Comparison of ENCODE assay signal across 29 cellular contexts in the genomic region with DNA sequence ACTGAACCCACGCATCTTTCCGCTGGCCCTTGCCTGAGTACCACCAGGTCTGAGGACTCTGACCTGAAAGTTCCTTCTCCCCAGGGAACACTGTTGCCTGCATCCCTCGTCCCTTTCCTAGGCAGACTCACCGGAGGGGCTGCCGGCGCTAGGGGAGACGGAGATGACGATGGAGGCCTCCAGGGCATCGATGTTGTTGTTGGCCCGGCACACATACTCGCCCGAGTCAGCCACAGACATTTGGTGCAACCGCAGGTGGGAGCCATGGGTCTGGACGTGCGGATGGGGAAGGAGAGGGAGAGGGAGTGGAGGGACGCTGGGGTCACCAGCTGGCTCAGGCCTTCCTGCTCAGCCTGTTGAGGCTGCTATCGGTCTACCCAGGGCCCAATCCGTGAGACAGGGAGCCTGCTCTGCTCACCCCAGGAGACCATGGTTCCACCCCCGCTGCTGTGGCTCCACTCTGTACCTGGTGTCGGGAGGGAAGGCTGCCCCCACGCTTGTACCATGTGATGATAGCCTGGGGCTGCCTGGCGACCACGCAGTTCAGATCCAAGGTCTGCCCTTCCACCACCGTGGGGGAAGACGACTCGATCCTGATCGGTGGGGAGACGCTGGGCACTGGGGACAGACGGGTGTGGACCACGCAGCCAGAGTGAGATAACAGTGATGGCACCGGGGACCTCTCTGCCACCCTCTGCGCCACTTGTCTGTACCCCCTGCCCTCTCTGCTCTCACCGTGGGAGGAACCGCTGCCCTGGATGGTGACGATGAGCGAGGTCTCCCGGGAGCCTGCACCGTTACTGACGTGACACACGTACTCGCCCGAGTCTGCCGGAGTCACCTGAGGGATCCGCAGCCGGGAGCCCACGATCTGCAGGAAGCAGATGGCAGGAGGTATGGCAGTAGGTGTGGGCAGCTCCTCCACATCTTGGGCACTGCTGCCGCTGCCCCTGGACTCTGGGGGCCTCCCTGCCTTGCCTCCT. TPM values are rescaled to one million over a fixed set of nuclear protein-coding genes. Genes with fewer than 3 reads are reported as not detected.
DNase-seq lines count a peak whose midpoint lies in the region; ATAC-seq, FAIRE-seq and TF ChIP-seq lines count a peak whose summit lies in the region.
"Had no signal": no experiment of that assay in that cellular context is flagged by ENCODE, and none has a peak within 500 bp of the region (broad histone marks: within the 10 kb centered on the region; RNA-seq: fewer than 3 reads in every experiment).

No MANE protein-coding gene starts in this region.

- no peak for TF ChIP-seq RAD21 in H1 (IDR thresholded peaks at IDR 0.05 in 1 of 2, conservative IDR thresholded peaks at IDR 0.05 in 1 of 2; ENCODE audit: low read depth in 2 of 2, low read length in 2 of 2)

- dilution Hi-C loops in mammary epithelial cell (cut with HindIII; ENCODE audit: low sequenced_read_pairs) = loop anchor here (10.0 kb wide), 1 partner anchor 133 kb away; no protein-coding TSS in a partner anchor

- WGBS in mammary epithelial cell (ENCODE audit: low coverage, missing lambda C conversion rate) = 90% methylated on average over 29 of the region's 47 CpGs
- WGBS in H1 (ENCODE audit: extremely low coverage in 1 of 2, insufficient coverage in 1 of 2, insufficient read length in 1 of 2, insufficient replicate concordance in 2 of 2, low coverage in 1 of 2, low lambda C conversion rate in 2 of 2, missing lambda C conversion rate in 1 of 2), 2 experiments = 93% methylated on average over 47 of the region's 47 CpGs; no CpG with 5 or more reads in 1 of the 2 experiments
- whole genome bisulfite sequencing in neuronal stem cell (ENCODE audit: extremely low coverage in 2 of 2, insufficient read length in 2 of 2, insufficient replicate concordance in 1 of 2), 2 donors = no CpG with 5 or more reads among the region's 47 CpGs

- no peak overlapping the region for H3K56ac ChIP-seq in H1 (replicated peaks; ENCODE audit: insufficient read length, low read depth, low read length)

- H2BK15ac ChIP-seq in H1 (ENCODE audit: low read length) (no peak overlapping the region), neuronal stem cell (ENCODE audit: low read length) (no peak overlapping the region)

- no peak for TF ChIP-seq POLR2A in breast epithelium (IDR thresholded peaks at IDR 0.05)
- no peak for TF ChIP-seq POLR2A in H1 (IDR thresholded peaks at IDR 0.05; ENCODE audit: control extremely low read depth in 1 of 2, low read depth in 2 of 2, low read length in 2 of 2)

- H3K9ac ChIP-seq in mammary epithelial cell (ENCODE audit: insufficient read depth, low read length) (no peak overlapping the region), H1 (replicated peaks in 1 of 4; ENCODE audit: extremely low read depth in 1 of 4, low read depth in 3 of 4, low read length in 3 of 4) (no peak overlapping the region), neuronal stem cell (ENCODE audit: low read depth, low read length, poor library complexity) (peak overlapping the region; percentile 67)

- H3K4me1 ChIP-seq in mammary epithelial cell (ENCODE audit: insufficient read depth, low read length) (peaks cover 3% of the 10 kb centered on the region), breast epithelium (no peaks in the 10 kb centered on the region), H1 (replicated peaks in 1 of 4; ENCODE audit: control insufficient read depth in 3 of 4, insufficient read depth in 4 of 4, low read length in 3 of 4) (no peaks in the 10 kb centered on the region), neuronal stem cell (ENCODE audit: control insufficient read depth in 2 of 2, insufficient read depth in 1 of 2, low read depth in 1 of 2, low read length in 2 of 2) (no peaks in the 10 kb centered on the region)
- H3K4me1 ChIP-seq: Caco-2 had no signal

- in situ Hi-C loops in mammary epithelial cell (cut with MboI; ENCODE audit: low sequenced_read_pairs in 2 of 2) = no loop called here

- H3K27ac ChIP-seq in mammary epithelial cell (ENCODE audit: insufficient read depth, low read depth, low read length) (no peak overlapping the region), breast epithelium (no peak overlapping the region), H1 (ENCODE audit: low read depth, low read length) (no peak overlapping the region), neuronal stem cell (replicated peaks; ENCODE audit: low read length) (no peak overlapping the region)
- H3K27ac ChIP-seq: 22Rv1, C4-2B, PC-9 had no signal

- H3K4me3 ChIP-seq in mammary epithelial cell (replicated peaks in 1 of 3; ENCODE audit: insufficient read depth in 1 of 3, low read depth in 2 of 3, low read length in 3 of 3) = no peak overlapping the region
- no peak overlapping the region for H3K4me3 ChIP-seq in breast epithelium
- no peak overlapping the region for H3K4me3 ChIP-seq in H1 (ENCODE audit: extremely low read depth in 1 of 4, insufficient read depth in 2 of 4, low read depth in 3 of 4, low read length in 4 of 4)
- peak overlapping the region in 1 of 2 donors; percentile 20 for H3K4me3 ChIP-seq in neuronal stem cell (ENCODE audit: low read length in 2 of 2)
- H3K4me3 ChIP-seq: MG63, PC-9 had no signal

- H3K23ac ChIP-seq in H1 (ENCODE audit: insufficient read length) (no peak overlapping the region), neuronal stem cell (ENCODE audit: low read depth, low read length, poor library complexity) (peak overlapping the region; percentile 58)

- H3K4ac ChIP-seq in H1 (replicated peaks; ENCODE audit: insufficient read length, low read depth, low read length) (no peak overlapping the region), neuronal stem cell (ENCODE audit: low read length) (no peak overlapping the region)

- no peaks in the 10 kb centered on the region for H3K23me2 ChIP-seq in H1 (ENCODE audit: low read depth, low read length)

- ATAC-seq in GM21390 (IDR thresholded peaks at IDR 0.05; ENCODE audit: unreplicated experiment) (no peak), GM19351 (IDR thresholded peaks at IDR 0.05; ENCODE audit: unreplicated experiment) (no peak)
- ATAC-seq: CD8-positive, alpha-beta T cell had no signal

- H2AK5ac ChIP-seq in H1 (ENCODE audit: low read depth, low read length) = no peak overlapping the region
- H2AK5ac ChIP-seq in neuronal stem cell (ENCODE audit: low read depth, low read length) = no peak overlapping the region

- no peak overlapping the region for H4K8ac ChIP-seq in H1 (ENCODE audit: extremely low read depth, insufficient read depth, low read length)
- no peak overlapping the region for H4K8ac ChIP-seq in neuronal stem cell (ENCODE audit: low read depth, low read length)

- no peak overlapping the region for H2BK20ac ChIP-seq in H1 (ENCODE audit: low read length)

- POLR2A ChIA-PET in H1 (lab: Charles Lee; ENCODE audit: partially characterized antibody) = no interaction called here

- TF ChIP-seq EP300 in H1 (IDR thresholded peaks at IDR 0.05; ENCODE audit: borderline replicate concordance in 1 of 2, low read depth in 2 of 2, low read length in 2 of 2) = no peak

- no peaks in the 10 kb centered on the region for H3K27me3 ChIP-seq in mammary epithelial cell (ENCODE audit: insufficient read depth, low read length)
- no peaks in the 10 kb centered on the region for H3K27me3 ChIP-seq in breast epithelium
- H3K27me3 ChIP-seq in H1 (replicated peaks in 1 of 4; ENCODE audit: control insufficient read depth in 3 of 4, extremely low read depth in 1 of 4, insufficient read depth in 3 of 4, low read length in 3 of 4) = no peaks in the 10 kb centered on the region
- H3K27me3 ChIP-seq in neuronal stem cell (ENCODE audit: control insufficient read depth in 3 of 3, insufficient read depth in 3 of 3, low read depth in 1 of 3, low read length in 3 of 3) = no peaks in the 10 kb centered on the region
- H3K27me3 ChIP-seq: MG63 had no signal

- H2BK12ac ChIP-seq in H1 (ENCODE audit: low read depth, low read length) (no peak overlapping the region), neuronal stem cell (ENCODE audit: low read length) (no peak overlapping the region)

- TF ChIP-seq CTCF in mammary epithelial cell (conservative IDR thresholded peaks at IDR 0.05 in 1 of 2, IDR thresholded peaks at IDR 0.05 in 1 of 2; ENCODE audit: extremely low read depth in 1 of 2, insufficient read depth in 1 of 2, low read depth in 1 of 2, low read length in 2 of 2) (no peak), breast epithelium (IDR thresholded peaks at IDR 0.05) (no peak), H1 (IDR thresholded peaks at IDR 0.05; ENCODE audit: control extremely low read depth in 1 of 3, insufficient read depth in 1 of 3, low read depth in 1 of 3, low read length in 3 of 3) (no peak)

- no peak overlapping the region for H2BK120ac ChIP-seq in H1 (replicated peaks; ENCODE audit: low read depth, low read length)
- no peak overlapping the region for H2BK120ac ChIP-seq in neuronal stem cell (ENCODE audit: low read depth, low read length)

- H3K14ac ChIP-seq in H1 (ENCODE audit: insufficient read length) = no peak overlapping the region
- H3K14ac ChIP-seq in neuronal stem cell (ENCODE audit: low read length) = no peak overlapping the region

- H3K79me1 ChIP-seq in H1 (ENCODE audit: low read depth, low read length) (no peaks in the 10 kb centered on the region), neuronal stem cell (ENCODE audit: low read depth, low read length) (no peaks in the 10 kb centered on the region)

- H3K18ac ChIP-seq in H1 (ENCODE audit: extremely low read depth, low read length) = no peak overlapping the region
- H3K18ac ChIP-seq in neuronal stem cell (ENCODE audit: low read length) = no peak overlapping the region

- H4K5ac ChIP-seq in H1 (ENCODE audit: insufficient read length, low read depth, low read length) = no peak overlapping the region

- H3K4me2 ChIP-seq in mammary epithelial cell (ENCODE audit: insufficient read depth, low read depth, low read length) (no peak overlapping the region), H1 (ENCODE audit: insufficient read depth in 1 of 2, low read depth in 2 of 2, low read length in 2 of 2) (no peak overlapping the region), neuronal stem cell (ENCODE audit: insufficient read depth, low read length, poor library complexity, severe bottlenecking) (no peak overlapping the region)
- H3K4me2 ChIP-seq: PC-9 had no signal

- H3K9me3 ChIP-seq in mammary epithelial cell (replicated peaks; ENCODE audit: insufficient read depth, low read length) (no peaks in the 10 kb centered on the region), breast epithelium (no peaks in the 10 kb centered on the region), H1 (ENCODE audit: insufficient read depth in 2 of 2, low read depth in 1 of 2, low read length in 1 of 2) (no peaks in the 10 kb centered on the region), neuronal stem cell (replicated peaks in 1 of 2; ENCODE audit: control insufficient read depth in 2 of 2, insufficient read depth in 1 of 2, low read depth in 1 of 2, low read length in 2 of 2) (no peaks in the 10 kb centered on the region)
- H3K9me3 ChIP-seq: Caco-2, MG63 had no signal

- intact Hi-C loops in mammary epithelial cell (cut with micrococcal nuclease) (no loop called here), breast epithelium (cut with DNase I; ENCODE audit: low total_unique reads) (no loop called here)

- no peaks in the 10 kb centered on the region for H3K79me2 ChIP-seq in mammary epithelial cell (ENCODE audit: insufficient read depth, low read length)
- no peaks in the 10 kb centered on the region for H3K79me2 ChIP-seq in H1 (ENCODE audit: control insufficient read depth in 1 of 2, insufficient read depth in 2 of 2, low read length in 2 of 2)

- H4K20me1 ChIP-seq in mammary epithelial cell (ENCODE audit: insufficient read depth, low read length) (no peaks in the 10 kb centered on the region), H1 (replicated peaks in 1 of 2; ENCODE audit: control insufficient read depth in 1 of 2, insufficient read depth in 2 of 2, low read length in 2 of 2) (peaks cover 0 to 12% of the 10 kb centered on the region in 2 experiments)

- no peak for FAIRE-seq in H1 (lab: Jason Lieb, UNC)
- FAIRE-seq: GM12892, HTR-8/SVneo had no signal

- H3K36me3 ChIP-seq in mammary epithelial cell (ENCODE audit: insufficient read depth, low read length) = peaks cover 26% of the 10 kb centered on the region
- H3K36me3 ChIP-seq in breast epithelium = no peaks in the 10 kb centered on the region
- H3K36me3 ChIP-seq in H1 (ENCODE audit: control insufficient read depth in 2 of 4, insufficient read depth in 4 of 4, low read length in 3 of 4) = peaks cover 7 to 66% (median 42%) of the 10 kb centered on the region in 4 experiments
- H3K36me3 ChIP-seq in neuronal stem cell (replicated peaks in 1 of 2; ENCODE audit: control insufficient read depth in 2 of 2, insufficient read depth in 2 of 2, low read length in 2 of 2) = peaks cover 52 to 86% of the 10 kb centered on the region in 2 donors

- H4K91ac ChIP-seq in H1 (replicated peaks; ENCODE audit: insufficient read length, low read length) (no peak overlapping the region), neuronal stem cell (ENCODE audit: low read depth, low read length, poor library complexity) (no peak overlapping the region)

- TSS peak; percentile 30 for BruUV-seq in mammary epithelial cell (replicated peaks; lab: Mats Ljungman, UMichigan)

- DNase-seq in mammary epithelial cell (no peak), breast epithelium (ENCODE audit: low spot score in 2 of 2) (no peak), H1 (ENCODE audit: low read depth in 1 of 2, low spot score in 2 of 2) (no peak), neuronal stem cell (ENCODE audit: low spot score) (no peak), HPDE6-E6E7 (ENCODE audit: extremely low spot score) (no peak)
- DNase-seq: Caco-2; CD8-positive, alpha-beta T cell; DMS 273 treated with DMSO at 0.1 percent for 48 hours; DMS79; EL; GDM1; H7; KG1; MG63; NCI-H1105 treated with DMSO at 0.1 percent for 48 hours; NCI-H146; NCI-H1930; NCI-H446 treated with DMSO at 0.1 percent for 48 hours; NCI-H526 treated with DMSO at 0.1 percent for 48 hours; PC-9; SHP77 had no signal

- H2AFZ ChIP-seq in mammary epithelial cell (ENCODE audit: low read depth, low read length) = no peak overlapping the region
- no peak overlapping the region for H2AFZ ChIP-seq in H1 (ENCODE audit: low read length)
- no peak overlapping the region for H2AFZ ChIP-seq in neuronal stem cell (ENCODE audit: low read length)
- H2AFZ ChIP-seq: PC-9 had no signal

- CTCF ChIA-PET in mammary epithelial cell (lab: Charles Lee; ENCODE audit: low non-redundant PET) = no interaction called here
- CTCF ChIA-PET in H1 (lab: Charles Lee; ENCODE audit: partially characterized antibody) = no interaction called here

- H2BK5ac ChIP-seq in H1 (ENCODE audit: low read depth, low read length) (no peak overlapping the region), neuronal stem cell (ENCODE audit: low read length) (peak overlapping the region; percentile 68)

RNA-seq across cellular contexts. Expression of a gene that starts 35.4 kb away (rescaled TPM):
- total RNA-seq in mammary epithelial cell = not detected
- not detected for polyA plus RNA-seq in mammary epithelial cell
- not detected for polyA minus RNA-seq in mammary epithelial cell
- total RNA-seq in breast epithelium = under 1 TPM in 1 of 3 donors, not detected in 2; 0.33 TPM
- 0.74 and 0.94 TPM in 2 replicates for total RNA-seq in H1 (2021; fragmentation: NEBNext Ultra II Directional; extraction: Animal tissue kit (Norgen Biotek cat#: 25700))
- polyA plus RNA-seq in H1 (2011; rRNA removed) = 0.48 and 1.0 TPM in 2 replicates
- polyA plus RNA-seq in H1 (2011; cell fraction: cytosol; rRNA removed) = 0.62 TPM
- 3.5 TPM for polyA plus RNA-seq in H1 (2011; cell fraction: nucleus; rRNA removed)
- polyA plus RNA-seq in H1 (2012, experiment 1 of 2) = 4.6 to 16.0 TPM (median 12.2 TPM) in 4 replicates
- 2.3 TPM for polyA plus RNA-seq in H1 (2012, experiment 2 of 2)
- 1.1 TPM for polyA plus RNA-seq in H1 (2013, experiment 1 of 2)
- 0.92 TPM for polyA plus RNA-seq in H1 (2013, experiment 2 of 2)
- 0.24 and 0.76 TPM in 2 replicates for polyA minus RNA-seq in H1 (2011; rRNA and poly(A)+ RNA removed)
- 1.1 TPM for polyA minus RNA-seq in H1 (2011; cell fraction: cytosol; rRNA and poly(A)+ RNA removed)
- polyA minus RNA-seq in H1 (2011; cell fraction: nucleus; rRNA and poly(A)+ RNA removed) = 1.7 TPM
- polyA plus RNA-seq in neuronal stem cell (2013, experiment 1 of 2) = 0.28 TPM
- 0.28 TPM for polyA plus RNA-seq in neuronal stem cell (2013, experiment 2 of 2)
- total RNA-seq: Caco-2; CD8-positive, alpha-beta T cell; PC-9; RPMI7951; SK-MEL-5 had no signal
